In the genomic region with DNA sequence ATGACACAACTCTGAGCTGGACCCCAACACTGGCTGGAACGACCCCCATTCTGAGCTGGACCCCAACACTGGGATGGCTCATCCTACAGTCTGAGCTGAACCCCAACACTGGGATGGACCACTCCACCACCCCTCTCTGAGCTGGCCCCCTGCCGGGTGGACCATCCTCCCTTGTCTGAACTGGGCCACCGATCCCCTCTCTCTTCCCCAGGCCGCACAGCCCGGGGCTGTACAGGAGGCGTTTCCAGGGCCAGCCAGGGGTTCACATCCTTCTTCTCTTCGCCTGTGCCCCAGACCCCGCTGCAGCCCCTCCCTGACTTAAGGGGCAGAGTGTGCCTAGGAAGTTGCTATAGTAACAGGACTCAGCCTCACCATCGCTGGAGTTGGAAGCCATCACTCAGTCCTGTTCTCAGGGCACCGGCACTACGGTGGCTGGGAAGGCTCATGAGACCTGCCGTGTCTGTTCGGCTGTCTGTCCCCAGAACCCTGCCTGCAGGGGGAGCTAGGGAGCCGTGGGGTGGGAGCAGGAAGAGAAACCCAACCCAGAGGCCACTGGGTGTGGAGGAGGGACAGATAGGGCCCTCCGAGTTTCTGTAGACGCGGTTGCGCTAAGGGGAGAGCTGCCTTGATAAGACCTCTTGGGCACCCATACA, we compare ENCODE assay signal across 8 cellular contexts. TPM values are rescaled to one million over a fixed set of nuclear protein-coding genes. Genes with fewer than 3 reads are reported as not detected.
A peak's percentile ranks its signal among the peaks of the same experiment; 100 is the strongest.
DNase-seq lines count a peak whose midpoint lies in the region; ATAC-seq and TF ChIP-seq lines count a peak whose summit lies in the region.

No MANE protein-coding gene starts in this region.

- WGBS in esophagus muscularis mucosa: 85% methylated on average over 18 of the region's 18 CpGs

- peak overlapping the region; percentile 86 to 100 (median 98) for H3K27ac ChIP-seq in esophagus muscularis mucosa (replicated peaks in 1 of 4)

- peak in 3 of 4 experiments; percentile 10 to 29 (median 13) for DNase-seq in activated CD4-positive, CD25-positive, alpha-beta regulatory T cell (lab: John Stamatoyannopoulos, UW)
- DNase-seq in activated CD4-positive, alpha-beta memory T cell treated with anti-CD3 and anti-CD28 coated beads for 36 hours: peak; percentile 65
- no peak for DNase-seq in esophagus muscularis mucosa (ENCODE audit: extremely low spot score)
- peak; percentile 51 for DNase-seq in stimulated activated CD4-positive, alpha-beta T cell treated with anti-CD3 and anti-CD28 coated beads, Interleukin-12 subunit alpha, Interleukin-12 subunit beta, amount 100 ng/mL, for 4 hours
- no peak for DNase-seq in NCI-H345 (lab: John Stamatoyannopoulos, UW)
- no peak for DNase-seq in ecto neural progenitor cell (ENCODE audit: low spot score)

- no peaks in the 10 kb centered on the region for H3K9me3 Mint-ChIP-seq in activated CD4-positive, alpha-beta memory T cell treated with anti-CD3 and anti-CD28 coated beads for 36 hours

- no peak for ATAC-seq in activated CD4-positive, CD25-positive, alpha-beta regulatory T cell treated with anti-CD3 and anti-CD28 coated beads, Interleukin-2, amount 50 U/mL, for 24 hours
- no peak for ATAC-seq in GM18861 (IDR thresholded peaks at IDR 0.05; ENCODE audit: unreplicated experiment)

- H3K27me3 Mint-ChIP-seq in activated CD4-positive, alpha-beta memory T cell treated with anti-CD3 and anti-CD28 coated beads for 36 hours: no peaks in the 10 kb centered on the region

- H3K27ac Mint-ChIP-seq in activated CD4-positive, alpha-beta memory T cell treated with anti-CD3 and anti-CD28 coated beads for 36 hours: no peak overlapping the region

- intact Hi-C loops in activated CD4-positive, alpha-beta memory T cell treated with anti-CD3 and anti-CD28 coated beads for 36 hours (cut with micrococcal nuclease): no loop called here
- intact Hi-C loops in esophagus muscularis mucosa (cut with DNase I): no loop called here

- no peaks in the 10 kb centered on the region for H3K9me3 ChIP-seq in esophagus muscularis mucosa

- no peaks in the 10 kb centered on the region for H3K36me3 Mint-ChIP-seq in activated CD4-positive, alpha-beta memory T cell treated with anti-CD3 and anti-CD28 coated beads for 36 hours

- no peak for TF ChIP-seq EP300 in esophagus muscularis mucosa (IDR thresholded peaks at IDR 0.05)

- H3K4me3 ChIP-seq in esophagus muscularis mucosa: peak overlapping the region in 1 of 4 donors; percentile 34

- H3K4me1 Mint-ChIP-seq in activated CD4-positive, alpha-beta memory T cell treated with anti-CD3 and anti-CD28 coated beads for 36 hours (ENCODE audit: low read depth): peaks cover 34% of the 10 kb centered on the region

- TF ChIP-seq POLR2A in esophagus muscularis mucosa (IDR thresholded peaks at IDR 0.05; ENCODE audit: low read depth): no peak

- no peak overlapping the region for H3K4me3 Mint-ChIP-seq in activated CD4-positive, alpha-beta memory T cell treated with anti-CD3 and anti-CD28 coated beads for 36 hours

- H3K4me1 ChIP-seq in esophagus muscularis mucosa: peaks cover 68 to 86% (median 81%) of the 10 kb centered on the region in 4 donors

- CTCF ChIA-PET in activated CD4-positive, alpha-beta memory T cell treated with anti-CD3 and anti-CD28 coated beads for 36 hours (lab: Charles Lee): interaction anchor here (0.5 to 5.0 kb wide), 22 partner anchors 9 to 864 kb away, joined by 3 to 37 read pairs (median 4); a partner anchor contains a TSS

- POLR2A ChIA-PET in activated CD4-positive, alpha-beta memory T cell treated with anti-CD3 and anti-CD28 coated beads for 36 hours (lab: Charles Lee): interaction anchor here (1.0 kb wide), 1 partner anchor 32 kb away, joined by 3 read pairs; no protein-coding TSS in a partner anchor

- no peaks in the 10 kb centered on the region for H3K27me3 ChIP-seq in esophagus muscularis mucosa

- peak in 1 of 3 experiments; percentile 26 for TF ChIP-seq CTCF in esophagus muscularis mucosa (IDR thresholded peaks at IDR 0.05)

- H3K36me3 ChIP-seq in esophagus muscularis mucosa: peaks cover 0 to 5% (median 0%) of the 10 kb centered on the region in 4 donors

RNA-seq across cellular contexts. Expression of a gene that starts 3.7 kb away (rescaled TPM):
- 10 to 100 TPM; 64.3 to 65.6 TPM for total RNA-seq in activated CD4-positive, alpha-beta memory T cell treated with anti-CD3 and anti-CD28 coated beads for 36 hours
- 100 to 1,000 TPM in 2 of 4 donors, 10 to 100 TPM in 2; 76.0 to 125 (median 93.3) TPM for total RNA-seq in esophagus muscularis mucosa

RNA-seq across cellular contexts. Expression of a gene that starts 22.5 kb away (rescaled TPM):
- total RNA-seq in activated CD4-positive, alpha-beta memory T cell treated with anti-CD3 and anti-CD28 coated beads for 36 hours: 10 to 100 TPM; 67.7 to 70.8 TPM
- total RNA-seq in esophagus muscularis mucosa: 1 to 10 TPM in 1 of 4 donors, under 1 TPM in 2, not detected in 1; 0.63 to 1.3 (median 0.65) TPM

RNA-seq across cellular contexts. Expression of a gene that starts 23.3 kb away (rescaled TPM):
- 10 to 100 TPM; 74.5 to 77.6 TPM for total RNA-seq in activated CD4-positive, alpha-beta memory T cell treated with anti-CD3 and anti-CD28 coated beads for 36 hours
- 10 to 100 TPM; 24.1 to 75.6 (median 48.8) TPM for total RNA-seq in esophagus muscularis mucosa

RNA-seq across cellular contexts. Expression of a gene that starts 28.3 kb away (rescaled TPM):
- total RNA-seq in activated CD4-positive, alpha-beta memory T cell treated with anti-CD3 and anti-CD28 coated beads for 36 hours: not detected
- total RNA-seq in esophagus muscularis mucosa: not detected

RNA-seq across cellular contexts. Expression of a gene that starts 41.3 kb away (rescaled TPM):
- total RNA-seq in activated CD4-positive, alpha-beta memory T cell treated with anti-CD3 and anti-CD28 coated beads for 36 hours: 1 to 10 TPM; 2.4 to 2.5 TPM
- total RNA-seq in esophagus muscularis mucosa: 10 to 100 TPM in 1 of 4 donors, 1 to 10 TPM in 3; 1.5 to 11.1 (median 7.6) TPM

Comparison
In these comparisons a context has a peak if more than half of its experiments do, and no peak if none do; other contexts are left out.
1. DNase-seq: peak in activated CD4-positive, CD25-positive, alpha-beta regulatory T cell (3 of 4), activated CD4-positive, alpha-beta memory T cell treated with anti-CD3 and anti-CD28 coated beads for 36 hours (single experiment) and stimulated activated CD4-positive, alpha-beta T cell treated with anti-CD3 and anti-CD28 coated beads, Interleukin-12 subunit alpha, Interleukin-12 subunit beta, amount 100 ng/mL, for 4 hours (single experiment); none in esophagus muscularis mucosa (single experiment), NCI-H345 (single experiment) and ecto neural progenitor cell (single experiment).
2. RNA of a gene that starts 22.5 kb away (total RNA-seq): 67.7 to 70.8 TPM in activated CD4-positive, alpha-beta memory T cell treated with anti-CD3 and anti-CD28 coated beads for 36 hours; 0.63 to 1.3 TPM in esophagus muscularis mucosa; every median in the first group is over 10 times any median in the second.